1 cellular context compared by ENCODE assay signal in the genomic region with DNA sequence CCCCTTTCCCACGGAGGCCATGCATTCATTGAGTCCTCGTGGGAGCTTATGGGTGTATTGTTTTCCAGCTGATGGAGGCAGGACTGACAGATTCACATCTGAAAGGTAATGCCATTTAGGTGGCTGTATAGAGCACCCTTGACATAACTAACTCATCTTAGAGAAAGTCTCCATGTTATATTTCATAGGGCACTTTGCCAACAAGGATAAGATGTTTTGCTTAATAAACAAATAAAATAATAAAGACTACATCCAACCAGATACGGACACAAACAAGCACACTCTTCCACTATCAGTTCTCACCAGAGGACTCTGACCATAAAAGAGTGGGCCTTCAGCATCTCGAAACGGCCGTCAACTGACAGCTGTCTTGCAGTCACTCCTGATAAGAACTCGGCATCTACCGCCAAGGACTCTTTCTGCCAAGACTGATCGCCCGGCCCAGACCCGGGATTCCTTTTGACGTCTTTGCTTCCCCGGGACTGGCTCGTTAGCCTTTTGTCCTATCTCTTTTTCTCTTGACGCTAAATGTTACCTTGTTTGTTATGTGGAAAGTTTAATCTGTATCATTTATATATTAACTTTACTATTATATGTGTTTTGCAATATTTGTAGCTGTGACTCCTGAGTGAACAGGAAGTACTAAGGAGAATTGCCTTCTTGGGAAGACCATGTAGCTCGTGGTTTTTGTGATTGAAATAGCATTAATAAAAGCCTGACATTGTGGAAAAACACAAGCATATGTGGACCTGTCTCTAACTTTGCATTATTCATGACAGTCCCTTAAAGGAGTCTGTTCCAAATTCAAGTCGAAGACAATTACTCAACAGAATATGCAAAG.
TF ChIP-seq lines count a peak whose summit lies in the region.

No MANE protein-coding gene starts in this region.

TF ChIP-seq in GM23338, 12 proteins besides CTCF, POLR2A, EP300 and RAD21 (continued from another document):
- TF ChIP-seq, protein P1, sequence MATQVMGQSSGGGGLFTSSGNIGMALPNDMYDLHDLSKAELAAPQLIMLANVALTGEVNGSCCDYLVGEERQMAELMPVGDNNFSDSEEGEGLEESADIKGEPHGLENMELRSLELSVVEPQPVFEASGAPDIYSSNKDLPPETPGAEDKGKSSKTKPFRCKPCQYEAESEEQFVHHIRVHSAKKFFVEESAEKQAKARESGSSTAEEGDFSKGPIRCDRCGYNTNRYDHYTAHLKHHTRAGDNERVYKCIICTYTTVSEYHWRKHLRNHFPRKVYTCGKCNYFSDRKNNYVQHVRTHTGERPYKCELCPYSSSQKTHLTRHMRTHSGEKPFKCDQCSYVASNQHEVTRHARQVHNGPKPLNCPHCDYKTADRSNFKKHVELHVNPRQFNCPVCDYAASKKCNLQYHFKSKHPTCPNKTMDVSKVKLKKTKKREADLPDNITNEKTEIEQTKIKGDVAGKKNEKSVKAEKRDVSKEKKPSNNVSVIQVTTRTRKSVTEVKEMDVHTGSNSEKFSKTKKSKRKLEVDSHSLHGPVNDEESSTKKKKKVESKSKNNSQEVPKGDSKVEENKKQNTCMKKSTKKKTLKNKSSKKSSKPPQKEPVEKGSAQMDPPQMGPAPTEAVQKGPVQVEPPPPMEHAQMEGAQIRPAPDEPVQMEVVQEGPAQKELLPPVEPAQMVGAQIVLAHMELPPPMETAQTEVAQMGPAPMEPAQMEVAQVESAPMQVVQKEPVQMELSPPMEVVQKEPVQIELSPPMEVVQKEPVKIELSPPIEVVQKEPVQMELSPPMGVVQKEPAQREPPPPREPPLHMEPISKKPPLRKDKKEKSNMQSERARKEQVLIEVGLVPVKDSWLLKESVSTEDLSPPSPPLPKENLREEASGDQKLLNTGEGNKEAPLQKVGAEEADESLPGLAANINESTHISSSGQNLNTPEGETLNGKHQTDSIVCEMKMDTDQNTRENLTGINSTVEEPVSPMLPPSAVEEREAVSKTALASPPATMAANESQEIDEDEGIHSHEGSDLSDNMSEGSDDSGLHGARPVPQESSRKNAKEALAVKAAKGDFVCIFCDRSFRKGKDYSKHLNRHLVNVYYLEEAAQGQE (IDR thresholded peaks at IDR 0.05; ENCODE audit: unreplicated experiment), result no peak
- TF ChIP-seq JUNB (IDR thresholded peaks at IDR 0.05; ENCODE audit: unreplicated experiment) (no peak), POLR2AphosphoS5 (IDR thresholded peaks at IDR 0.05; ENCODE audit: low read depth) (no peak), EZH2 (IDR thresholded peaks at IDR 0.05; ENCODE audit: low read depth, unreplicated experiment) (no peak)
- TF ChIP-seq, protein P2, sequence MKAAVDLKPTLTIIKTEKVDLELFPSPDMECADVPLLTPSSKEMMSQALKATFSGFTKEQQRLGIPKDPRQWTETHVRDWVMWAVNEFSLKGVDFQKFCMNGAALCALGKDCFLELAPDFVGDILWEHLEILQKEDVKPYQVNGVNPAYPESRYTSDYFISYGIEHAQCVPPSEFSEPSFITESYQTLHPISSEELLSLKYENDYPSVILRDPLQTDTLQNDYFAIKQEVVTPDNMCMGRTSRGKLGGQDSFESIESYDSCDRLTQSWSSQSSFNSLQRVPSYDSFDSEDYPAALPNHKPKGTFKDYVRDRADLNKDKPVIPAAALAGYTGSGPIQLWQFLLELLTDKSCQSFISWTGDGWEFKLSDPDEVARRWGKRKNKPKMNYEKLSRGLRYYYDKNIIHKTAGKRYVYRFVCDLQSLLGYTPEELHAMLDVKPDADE (IDR thresholded peaks at IDR 0.05), result no peak
